12 cellular contexts compared by ENCODE assay signal in the genomic region with DNA sequence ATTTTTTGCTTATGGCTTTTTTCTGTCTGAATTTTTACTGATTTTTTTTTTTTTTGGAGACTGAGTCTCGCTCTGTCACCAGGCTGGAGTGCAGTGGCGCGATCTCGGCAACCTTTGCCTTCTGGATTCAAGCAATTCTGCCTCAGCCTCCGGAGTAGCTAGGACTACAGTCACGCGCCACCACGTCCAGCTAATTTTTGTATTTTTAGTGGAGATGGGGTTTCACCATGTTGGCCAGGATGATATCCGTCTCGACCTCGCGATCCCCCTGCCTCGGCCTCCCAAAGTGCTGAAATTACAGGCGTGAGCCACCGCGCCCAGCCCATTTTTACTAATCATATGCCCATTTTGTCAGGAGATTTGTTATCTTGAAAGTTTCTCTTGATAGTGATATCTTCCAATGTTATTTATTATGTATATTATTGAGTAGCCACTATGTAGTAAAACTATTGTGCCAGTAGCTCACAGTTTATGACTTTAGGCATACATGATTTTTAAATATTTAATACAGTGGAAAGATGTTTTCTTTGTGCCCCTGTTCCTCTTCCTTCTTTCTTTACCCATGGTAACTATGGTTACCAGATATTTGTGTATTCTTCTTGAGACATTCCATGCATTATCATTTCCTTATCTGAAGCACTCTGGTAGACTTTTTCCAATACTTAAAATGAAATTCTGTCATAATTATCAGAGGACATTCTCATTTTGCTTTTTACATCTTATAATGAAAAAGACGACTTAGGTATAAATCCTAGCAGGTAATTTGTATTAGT. TPM values are rescaled to one million over a fixed set of nuclear protein-coding genes. Genes with fewer than 3 reads are reported as not detected.
DNase-seq lines count a peak whose midpoint lies in the region; ATAC-seq and TF ChIP-seq lines count a peak whose summit lies in the region.
"Had no signal": no experiment of that assay in that cellular context is flagged by ENCODE, and none has a peak within 500 bp of the region (broad histone marks: within the 10 kb centered on the region; RNA-seq: fewer than 3 reads in every experiment).

No MANE protein-coding gene starts in this region.

- peak overlapping the region; percentile 99 for H3K4me3 ChIP-seq in CD4-positive, CD25-positive, alpha-beta regulatory T cell (ENCODE audit: low read depth, low read length)
- H3K4me3 ChIP-seq in HL-60 (replicated peaks; ENCODE audit: insufficient read depth, low read length) (no peak overlapping the region), prostate gland (no peak overlapping the region)

- H3K9me3 Mint-ChIP-seq in CD4-positive, CD25-positive, alpha-beta regulatory T cell, result no peaks in the 10 kb centered on the region
- H3K9me3 Mint-ChIP-seq in activated CD8-positive, alpha-beta T cell treated with anti-CD3 and anti-CD28 coated beads for 36 hours, result no peaks in the 10 kb centered on the region
- H3K9me3 Mint-ChIP-seq in memory B cell, result no peaks in the 10 kb centered on the region

- CTCF ChIA-PET in activated CD8-positive, alpha-beta T cell treated with anti-CD3 and anti-CD28 coated beads for 36 hours (lab: Charles Lee), result interaction anchor here (1.0 to 1.6 kb wide), 3 partner anchors 9 to 172 kb away, joined by 4 to 5 read pairs (median 4); no protein-coding TSS in a partner anchor

- H3K36me3 ChIP-seq in CD4-positive, CD25-positive, alpha-beta regulatory T cell (ENCODE audit: control insufficient read depth, insufficient read depth, low read length), result peaks cover 14% of the 10 kb centered on the region
- H3K36me3 ChIP-seq in prostate gland, result no peaks in the 10 kb centered on the region

- peaks cover 39 to 69% (median 54%) of the 10 kb centered on the region in 4 donors for H3K4me1 Mint-ChIP-seq in CD4-positive, CD25-positive, alpha-beta regulatory T cell
- peaks cover 44% of the 10 kb centered on the region for H3K4me1 Mint-ChIP-seq in activated CD8-positive, alpha-beta T cell treated with anti-CD3 and anti-CD28 coated beads for 36 hours (ENCODE audit: low read depth)
- peaks cover 17% of the 10 kb centered on the region for H3K4me1 Mint-ChIP-seq in memory B cell

- DNase-seq in CD4-positive, CD25-positive, alpha-beta regulatory T cell, result no peak
- DNase-seq in HL-60 (ENCODE audit: low read depth in 1 of 2, low spot score in 1 of 2) (no peak), memory B cell (ENCODE audit: low spot score in 2 of 2) (no peak), prostate gland (ENCODE audit: low spot score) (no peak), OCI-M2 (lab: John Stamatoyannopoulos, UW; ENCODE audit: unreplicated experiment) (no peak)
- no peak for DNase-seq in activated CD8-positive, alpha-beta T cell treated with anti-CD3 and anti-CD28 coated beads for 36 hours
- DNase-seq: amniotic stem cell, EL, HCEC 1CT, T-helper 9 cell had no signal

- intact Hi-C loops in activated CD8-positive, alpha-beta T cell treated with anti-CD3 and anti-CD28 coated beads for 36 hours (cut with micrococcal nuclease), result loop anchor here (10.0 kb wide), 1 partner anchor 180 kb away; a partner anchor contains a TSS
- intact Hi-C loops in prostate gland (cut with DNase I), result no loop called here

- ATAC-seq in CD4-positive, CD25-positive, alpha-beta regulatory T cell (ENCODE audit: low read depth in 2 of 2), result no peak
- ATAC-seq in activated CD8-positive, alpha-beta T cell treated with anti-CD3 and anti-CD28 coated beads for 36 hours, result no peak
- ATAC-seq in memory B cell (ENCODE audit: low read depth) (no peak), GM19035 (IDR thresholded peaks at IDR 0.05; ENCODE audit: unreplicated experiment) (no peak)
- no peak for ATAC-seq in activated CD4-positive, CD25-positive, alpha-beta regulatory T cell treated with anti-CD3 and anti-CD28 coated beads, Interleukin-2, amount 50 U/mL, for 24 hours

- no peaks in the 10 kb centered on the region for H3K9me3 ChIP-seq in CD4-positive, CD25-positive, alpha-beta regulatory T cell (ENCODE audit: control insufficient read depth in 2 of 2, low read length in 2 of 2)
- H3K9me3 ChIP-seq in prostate gland, result no peaks in the 10 kb centered on the region

- no peak overlapping the region for H3K27ac ChIP-seq in CD4-positive, CD25-positive, alpha-beta regulatory T cell (ENCODE audit: insufficient read depth, low read length, poor library complexity, severe bottlenecking)
- peak overlapping the region; percentile 36; the same call in 1 of the 2 replicates for H3K27ac ChIP-seq in HL-60 (replicated peaks)
- H3K27ac ChIP-seq in prostate gland, result no peak overlapping the region

- H3K36me3 Mint-ChIP-seq in CD4-positive, CD25-positive, alpha-beta regulatory T cell, result peaks cover 19% of the 10 kb centered on the region
- peaks cover 39% of the 10 kb centered on the region for H3K36me3 Mint-ChIP-seq in activated CD8-positive, alpha-beta T cell treated with anti-CD3 and anti-CD28 coated beads for 36 hours (ENCODE audit: low read depth)
- H3K36me3 Mint-ChIP-seq in memory B cell, result peaks cover 9% of the 10 kb centered on the region

- 95% methylated on average over 17 of the region's 17 CpGs for WGBS in prostate gland

- H3K27me3 Mint-ChIP-seq in CD4-positive, CD25-positive, alpha-beta regulatory T cell, result no peaks in the 10 kb centered on the region
- no peaks in the 10 kb centered on the region for H3K27me3 Mint-ChIP-seq in activated CD8-positive, alpha-beta T cell treated with anti-CD3 and anti-CD28 coated beads for 36 hours
- no peaks in the 10 kb centered on the region for H3K27me3 Mint-ChIP-seq in memory B cell

- peaks cover 26% of the 10 kb centered on the region for H3K4me1 ChIP-seq in CD4-positive, CD25-positive, alpha-beta regulatory T cell (ENCODE audit: control insufficient read depth, insufficient read depth, low read length, poor library complexity, severe bottlenecking)
- H3K4me1 ChIP-seq in prostate gland (replicated peaks), result no peaks in the 10 kb centered on the region

- TF ChIP-seq POLR2A in prostate gland (IDR thresholded peaks at IDR 0.05), result no peak

- peak overlapping the region; percentile 89 to 100 (median 94) for H3K4me3 Mint-ChIP-seq in CD4-positive, CD25-positive, alpha-beta regulatory T cell
- peak overlapping the region; percentile 91 for H3K4me3 Mint-ChIP-seq in activated CD8-positive, alpha-beta T cell treated with anti-CD3 and anti-CD28 coated beads for 36 hours
- peak overlapping the region; percentile 39 for H3K4me3 Mint-ChIP-seq in memory B cell

- POLR2A ChIA-PET in activated CD8-positive, alpha-beta T cell treated with anti-CD3 and anti-CD28 coated beads for 36 hours (lab: Charles Lee), result no interaction called here

- no peaks in the 10 kb centered on the region for H3K27me3 ChIP-seq in CD4-positive, CD25-positive, alpha-beta regulatory T cell (ENCODE audit: control insufficient read depth, insufficient read depth, low read length)
- H3K27me3 ChIP-seq in HL-60 (ENCODE audit: insufficient read depth, poor library complexity, severe bottlenecking) (no peaks in the 10 kb centered on the region), prostate gland (replicated peaks; ENCODE audit: insufficient read depth) (no peaks in the 10 kb centered on the region)

- H3K27ac Mint-ChIP-seq in CD4-positive, CD25-positive, alpha-beta regulatory T cell, result peak overlapping the region in 2 of 3 donors; percentile 44 to 73
- peak overlapping the region; percentile 32 for H3K27ac Mint-ChIP-seq in activated CD8-positive, alpha-beta T cell treated with anti-CD3 and anti-CD28 coated beads for 36 hours
- peak overlapping the region; percentile 94 for H3K27ac Mint-ChIP-seq in memory B cell

- no peak for TF ChIP-seq CTCF in HL-60 (IDR thresholded peaks at IDR 0.05; ENCODE audit: insufficient read depth, low read length)
- no peak for TF ChIP-seq CTCF in activated CD8-positive, alpha-beta T cell treated with anti-CD3 and anti-CD28 coated beads for 36 hours (IDR thresholded peaks at IDR 0.05)
- TF ChIP-seq CTCF in prostate gland (IDR thresholded peaks at IDR 0.05), result no peak

RNA-seq across cellular contexts. Expression of a gene that starts 2.1 kb away (rescaled TPM):
- 28.7 TPM for total RNA-seq in CD4-positive, CD25-positive, alpha-beta regulatory T cell
- polyA plus RNA-seq in CD4-positive, CD25-positive, alpha-beta regulatory T cell, result 10 to 100 TPM; 73.2 to 83.0 (median 80.4) TPM
- 10 to 100 TPM; 75.2 to 79.4 TPM for total RNA-seq in activated CD8-positive, alpha-beta T cell treated with anti-CD3 and anti-CD28 coated beads for 36 hours
- total RNA-seq in prostate gland, result 10 to 100 TPM; 30.6 to 41.9 TPM

RNA-seq across cellular contexts. Expression of a gene that starts 30.3 kb away (rescaled TPM):
- total RNA-seq in CD4-positive, CD25-positive, alpha-beta regulatory T cell, result 19.9 TPM
- 10 to 100 TPM; 11.3 to 14.0 (median 12.4) TPM for polyA plus RNA-seq in CD4-positive, CD25-positive, alpha-beta regulatory T cell
- 10 to 100 TPM; 16.2 to 18.3 TPM for total RNA-seq in activated CD8-positive, alpha-beta T cell treated with anti-CD3 and anti-CD28 coated beads for 36 hours
- 10 to 100 TPM; 23.5 to 33.9 TPM for total RNA-seq in prostate gland

Comparison
In these comparisons a context has a peak if more than half of its experiments do, and no peak if none do; other contexts are left out.
1. H3K27ac Mint-ChIP-seq: peak in every context shown above with its lines; median percentile 94 in memory B cell; 58 in CD4-positive, CD25-positive, alpha-beta regulatory T cell; 32 in activated CD8-positive, alpha-beta T cell treated with anti-CD3 and anti-CD28 coated beads for 36 hours.
2. H3K4me3 Mint-ChIP-seq: peak in every context shown above with its lines; median percentile 94 in CD4-positive, CD25-positive, alpha-beta regulatory T cell; 91 in activated CD8-positive, alpha-beta T cell treated with anti-CD3 and anti-CD28 coated beads for 36 hours; 39 in memory B cell.